In the genomic region with DNA sequence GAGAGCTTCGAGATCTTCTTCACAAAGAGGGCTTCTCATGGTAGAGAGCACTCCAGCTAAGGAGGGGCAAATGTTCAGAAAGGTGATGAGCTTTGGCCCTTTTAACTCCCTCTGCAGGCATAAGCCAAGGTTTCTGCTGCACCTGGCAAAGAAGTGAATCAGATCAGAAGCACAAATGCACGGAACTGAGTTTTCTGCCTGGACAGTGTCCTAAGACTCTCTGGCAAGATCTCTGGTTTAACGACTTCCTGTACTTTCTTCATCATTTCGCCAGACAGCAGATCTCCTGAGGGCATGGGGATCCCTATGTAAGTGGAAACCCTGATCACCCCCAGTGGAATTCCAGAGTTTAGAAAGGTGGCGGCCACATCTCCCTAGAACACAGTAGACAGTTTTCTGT, we compare ENCODE assay signal across 22 cellular contexts. TPM values are rescaled to one million over a fixed set of nuclear protein-coding genes. Genes with fewer than 3 reads are reported as not detected.
DNase-seq lines count a peak whose midpoint lies in the region; ATAC-seq and TF ChIP-seq lines count a peak whose summit lies in the region.
"Had no signal": no experiment of that assay in that cellular context is flagged by ENCODE, and none has a peak within 500 bp of the region (broad histone marks: within the 10 kb centered on the region; RNA-seq: fewer than 3 reads in every experiment).

No MANE protein-coding gene starts in this region.

- no peaks in the 10 kb centered on the region for H3K4me1 Mint-ChIP-seq in activated T-cell treated with anti-CD3 and anti-CD28 coated beads, Interleukin-2, amount 50 U/mL, for 72 hours (ENCODE audit: low read depth)
- H3K4me1 Mint-ChIP-seq: activated T-helper 17 cell treated with anti-CD3 and anti-CD28 coated beads, Interleukin-2, amount 50 U/mL, for 72 hours; CD8-positive, alpha-beta memory T cell had no signal

- peaks cover 3 to 5% of the 10 kb centered on the region in 2 donors for H3K9me3 Mint-ChIP-seq in activated T-cell treated with anti-CD3 and anti-CD28 coated beads, Interleukin-2, amount 50 U/mL, for 72 hours

- TF ChIP-seq CTCF in 22Rv1 (IDR thresholded peaks at IDR 0.05), result no peak
- TF ChIP-seq CTCF in RWPE2 (IDR thresholded peaks at IDR 0.05; ENCODE audit: poor library complexity, severe bottlenecking), result no peak

- peaks cover 5 to 9% of the 10 kb centered on the region in 2 donors for H3K36me3 Mint-ChIP-seq in activated T-cell treated with anti-CD3 and anti-CD28 coated beads, Interleukin-2, amount 50 U/mL, for 72 hours (ENCODE audit: insufficient read depth in 2 of 2)

- no peak overlapping the region for H3K27ac Mint-ChIP-seq in activated T-cell treated with anti-CD3 and anti-CD28 coated beads, Interleukin-2, amount 50 U/mL, for 72 hours
- H3K27ac Mint-ChIP-seq: activated T-helper 17 cell treated with anti-CD3 and anti-CD28 coated beads, Interleukin-2, amount 50 U/mL, for 72 hours; CD8-positive, alpha-beta memory T cell had no signal

- DNase-seq in EH (ENCODE audit: low read depth) (peak; percentile 61), RWPE2 (ENCODE audit: low spot score) (no peak), left colon (no peak), GF-D8 (lab: John Stamatoyannopoulos, UW) (no peak), NCI-H2081 treated with DMSO at 0.1 percent for 48 hours (lab: John Stamatoyannopoulos, UW) (no peak)
- DNase-seq in activated T-cell treated with anti-CD3 and anti-CD28 coated beads, Interleukin-2, amount 50 U/mL, for 72 hours, result no peak
- DNase-seq: activated CD4-positive, alpha-beta T cell treated with anti-CD3 and anti-CD28 coated beads for 4 hours; CD8-positive, alpha-beta memory T cell; dermis blood vessel endothelial cell; foreskin melanocyte; Kasumi-1; kidney glomerular epithelial cell; NCI-H1417; psoas muscle; stimulated activated CD4-positive, alpha-beta T cell treated with anti-CD3 and anti-CD28 coated beads, Interleukin-12 subunit alpha, Interleukin-12 subunit beta, amount 100 ng/mL, for 4 hours; substantia nigra had no signal

- H3K27ac ChIP-seq in 22Rv1 (peak overlapping the region; percentile 84), RWPE2 (ENCODE audit: poor library complexity, severe bottlenecking) (no peak overlapping the region)
- H3K27ac ChIP-seq: psoas muscle, vagina had no signal

- intact Hi-C loops in left colon (cut with DNase I, micrococcal nuclease), result no loop called here

- no peaks in the 10 kb centered on the region for H3K4me1 ChIP-seq in RWPE2 (ENCODE audit: insufficient read depth, poor library complexity, severe bottlenecking)

- H3K27me3 ChIP-seq in RWPE2 (ENCODE audit: insufficient read depth, poor library complexity, severe bottlenecking), result no peaks in the 10 kb centered on the region
- H3K27me3 ChIP-seq: vagina had no signal

- no peak overlapping the region for H3K4me3 ChIP-seq in RWPE2 (ENCODE audit: severe bottlenecking)
- H3K4me3 ChIP-seq: psoas muscle, vagina had no signal

- peak; percentile 35; the same call in 1 of the 3 replicates for ATAC-seq in RWPE2 (ENCODE audit: low read depth)
- ATAC-seq in left colon, result peak; percentile 34
- ATAC-seq in HG03039 (IDR thresholded peaks at IDR 0.05; ENCODE audit: unreplicated experiment), result no peak
- ATAC-seq in activated T-cell treated with anti-CD3 and anti-CD28 coated beads, Interleukin-2, amount 50 U/mL, for 72 hours (replicated peaks in 1 of 2), result no peak
- ATAC-seq: activated T-helper 17 cell treated with anti-CD3 and anti-CD28 coated beads, Interleukin-2, amount 50 U/mL, for 72 hours; psoas muscle had no signal

- no peak overlapping the region for H3K4me3 Mint-ChIP-seq in activated T-cell treated with anti-CD3 and anti-CD28 coated beads, Interleukin-2, amount 50 U/mL, for 72 hours
- H3K4me3 Mint-ChIP-seq: activated T-helper 17 cell treated with anti-CD3 and anti-CD28 coated beads, Interleukin-2, amount 50 U/mL, for 72 hours; CD8-positive, alpha-beta memory T cell had no signal

- H3K36me3 ChIP-seq in RWPE2 (ENCODE audit: low read depth), result no peaks in the 10 kb centered on the region
- H3K36me3 ChIP-seq: vagina had no signal

- H3K27me3 Mint-ChIP-seq in activated T-cell treated with anti-CD3 and anti-CD28 coated beads, Interleukin-2, amount 50 U/mL, for 72 hours (ENCODE audit: low read depth), result peaks cover 6% of the 10 kb centered on the region

- no peaks in the 10 kb centered on the region for H3K9me3 ChIP-seq in RWPE2 (ENCODE audit: severe bottlenecking)
- H3K9me3 ChIP-seq: vagina had no signal

RNA-seq across cellular contexts. Expression of gene POU2AF3, which starts 37.2 kb away (rescaled TPM):
- total RNA-seq in left colon, result 1 to 10 TPM; 6.0 to 6.6 TPM
- total RNA-seq in activated T-cell treated with anti-CD3 and anti-CD28 coated beads, Interleukin-2, amount 50 U/mL, for 72 hours, result under 1 TPM in 1 of 2 donors, not detected in 1; 0.32 TPM
- total RNA-seq: activated T-helper 17 cell treated with anti-CD3 and anti-CD28 coated beads, Interleukin-2, amount 50 U/mL, for 72 hours; CD8-positive, alpha-beta memory T cell; Daoy; dermis blood vessel endothelial cell; endothelial cell of umbilical vein had no signal

RNA-seq across cellular contexts. Expression of gene POU2AF1, which starts 43.5 kb away (rescaled TPM):
- 10 to 100 TPM in 1 of 2 donors, 1 to 10 TPM in 1; 3.8 to 10.2 TPM for total RNA-seq in left colon
- total RNA-seq in activated T-cell treated with anti-CD3 and anti-CD28 coated beads, Interleukin-2, amount 50 U/mL, for 72 hours, result 10 to 100 TPM in 1 of 2 donors, 1 to 10 TPM in 1; 2.5 to 12.4 TPM
- total RNA-seq: Daoy, dermis blood vessel endothelial cell, endothelial cell of umbilical vein, vagina had no signal

Comparison
In these comparisons a context has a peak if more than half of its experiments do, and no peak if none do; other contexts are left out.
1. ATAC-seq: peak in RWPE2 (single experiment) and left colon (single experiment); none in HG03039 (single experiment) and activated T-cell treated with anti-CD3 and anti-CD28 coated beads, Interleukin-2, amount 50 U/mL, for 72 hours (0 of 2).
2. RNA of gene POU2AF3, which starts 37.2 kb away (total RNA-seq): 6.0 to 6.6 TPM in left colon; 0.32 TPM in activated T-cell treated with anti-CD3 and anti-CD28 coated beads, Interleukin-2, amount 50 U/mL, for 72 hours; every median in the first group is over 4 times any median in the second.